In the genomic region with DNA sequence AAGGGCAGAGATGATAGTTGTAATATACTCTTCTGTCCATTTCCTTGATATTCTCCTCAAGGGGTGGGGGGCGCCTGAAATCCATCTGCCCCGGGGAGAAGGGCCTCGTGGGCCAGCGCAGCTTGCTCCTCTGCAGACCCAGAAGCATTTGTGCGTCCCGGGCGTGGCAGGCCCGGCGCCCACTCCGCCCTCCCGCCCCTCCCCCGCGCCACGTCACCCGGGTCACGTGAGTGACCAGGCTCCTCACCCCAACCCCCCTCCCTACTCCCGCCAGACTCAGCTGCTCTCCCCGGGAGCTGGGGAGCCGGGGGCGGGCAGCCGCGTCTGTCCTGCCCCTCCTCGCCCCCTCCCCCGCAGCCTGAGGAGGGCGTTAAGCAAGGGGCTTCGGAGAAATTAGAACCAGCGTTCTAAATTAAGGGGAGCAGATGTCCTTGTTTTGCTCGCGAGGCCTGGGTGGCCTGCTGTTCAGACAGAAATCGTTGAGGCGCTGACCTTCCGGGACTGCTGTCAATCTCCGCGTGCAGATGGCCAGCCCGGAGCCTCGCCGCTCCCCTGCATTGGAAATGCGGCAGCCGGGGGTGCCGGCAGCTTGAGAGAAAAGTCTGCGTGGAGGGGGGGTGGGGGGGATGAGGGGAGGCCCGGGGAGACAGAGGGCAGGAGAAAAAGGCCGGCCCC, we compare ENCODE assay signal across 8 cellular contexts.
DNase-seq lines count a peak whose midpoint lies in the region; ATAC-seq, FAIRE-seq and TF ChIP-seq lines count a peak whose summit lies in the region.

No MANE protein-coding gene starts in this region.

- H3K36me3 ChIP-seq in esophagus (ENCODE audit: control insufficient read depth in 2 of 2, insufficient read depth in 2 of 2, low read length in 1 of 2) (no peaks in the 10 kb centered on the region), mucosa of rectum (ENCODE audit: control insufficient read depth in 2 of 2, insufficient read depth in 2 of 2, low read length in 2 of 2) (no peaks in the 10 kb centered on the region)

- H3K4me3 ChIP-seq in esophagus (ENCODE audit: low read depth in 1 of 2, low read length in 2 of 2) (peak overlapping the region; percentile 48 to 54), mucosa of rectum (ENCODE audit: low read length in 2 of 2) (peak overlapping the region; percentile 52 to 71)

- H3K27ac ChIP-seq in esophagus (ENCODE audit: low read depth in 2 of 2, low read length in 1 of 2) (peak overlapping the region; percentile 76 to 77), mucosa of rectum (ENCODE audit: low read depth in 2 of 2, low read length in 2 of 2) (peak overlapping the region; percentile 78 to 81)

- H3K9ac ChIP-seq in mucosa of rectum (ENCODE audit: low read depth in 1 of 2, low read length in 2 of 2) = peak overlapping the region; percentile 54 to 63

- peak; percentile 74 for ATAC-seq in HG02798 (IDR thresholded peaks at IDR 0.05; ENCODE audit: poor library complexity, unreplicated experiment)

- peak; percentile 70 for FAIRE-seq in GM12892 (lab: Jason Lieb, UNC)

- TF ChIP-seq POLR2A in GM12892 (IDR thresholded peaks at IDR 0.05; ENCODE audit: low read depth, low read length) = no peak

- DNase-seq in GM12892 (ENCODE audit: insufficient read length) = peak; percentile 75
- DNase-seq in NCI-H748 treated with DMSO at 0.1 percent for 48 hours (lab: John Stamatoyannopoulos, UW) = peak; percentile 21
- DNase-seq in activated T-cell treated with anti-CD3 and anti-CD28 coated beads for 48 hours (ENCODE audit: low read depth) = peak; percentile 64
- DNase-seq in stimulated activated CD8-positive, alpha-beta memory T cell treated with anti-CD3 and anti-CD28 coated beads, Interleukin-2, amount 100 ng/mL, for 48 hours (ENCODE audit: low read depth in 2 of 2) = peak; percentile 51 to 68
- DNase-seq in NCI-H226 = no peak

- H3K9me3 ChIP-seq in esophagus (ENCODE audit: control insufficient read depth in 2 of 2, insufficient read depth in 1 of 2, low read depth in 1 of 2, low read length in 1 of 2) (no peaks in the 10 kb centered on the region), mucosa of rectum (ENCODE audit: control insufficient read depth in 2 of 2, low read length in 2 of 2) (no peaks in the 10 kb centered on the region)

- 1 to 2% methylated on average over 37 to 43 of the region's 43 CpGs for WGBS in esophagus, 2 donors

- H3K4me1 ChIP-seq in esophagus (ENCODE audit: control insufficient read depth in 2 of 2, insufficient read depth in 2 of 2, low read length in 1 of 2) (peaks cover 4 to 10% of the 10 kb centered on the region in 2 donors), mucosa of rectum (ENCODE audit: control insufficient read depth in 2 of 2, insufficient read depth in 2 of 2, low read length in 2 of 2) (peaks cover 4 to 14% of the 10 kb centered on the region in 2 donors)

- no peaks in the 10 kb centered on the region for H3K27me3 ChIP-seq in esophagus (ENCODE audit: control insufficient read depth in 1 of 2, insufficient read depth in 2 of 2, low read length in 2 of 2)
- no peaks in the 10 kb centered on the region for H3K27me3 ChIP-seq in mucosa of rectum (ENCODE audit: control insufficient read depth in 2 of 2, insufficient read depth in 2 of 2, low read length in 2 of 2)
